ENCODE assay signal across 15 cellular contexts in genomic region chr3:175266993-175267960, GRCh38.
A peak's percentile ranks its signal among the peaks of the same experiment; 100 is the strongest.
DNase-seq lines count a peak whose midpoint lies in the region; ATAC-seq, FAIRE-seq and TF ChIP-seq lines count a peak whose summit lies in the region.
"Had no signal": no experiment of that assay in that cellular context is flagged by ENCODE, and none has a peak within 500 bp of the region (broad histone marks: within the 10 kb centered on the region; RNA-seq: fewer than 3 reads in every experiment).

No MANE protein-coding gene starts in this region.

- in situ Hi-C loops in Caki2 (cut with HindIII; ENCODE audit: low pct_unique_long_range_greater_than_20kb, low sequenced_read_pairs) (no loop called here), brain microvascular endothelial cell (cut with HindIII; ENCODE audit: low pct_ligation_motif_present, low sequenced_read_pairs) (no loop called here)

- H3K18ac ChIP-seq in neuronal stem cell (ENCODE audit: low read length): no peak overlapping the region

- no peaks in the 10 kb centered on the region for H3K79me2 ChIP-seq in keratinocyte (ENCODE audit: control insufficient read depth, insufficient read depth, low read length)
- H3K79me2 ChIP-seq: hepatocyte had no signal

- H3K9me1 ChIP-seq in keratinocyte (ENCODE audit: control insufficient read depth, extremely low read depth, insufficient read depth, low read length): no peaks in the 10 kb centered on the region

- peak overlapping the region; percentile 87 for H3K27ac ChIP-seq in brain microvascular endothelial cell
- H3K27ac ChIP-seq in keratinocyte (ENCODE audit: control insufficient read depth, insufficient read depth, low read length): peak overlapping the region; percentile 56
- no peak overlapping the region for H3K27ac ChIP-seq in Peyer's patch
- H3K27ac ChIP-seq in neuronal stem cell (replicated peaks; ENCODE audit: low read length): no peak overlapping the region
- no peak overlapping the region for H3K27ac ChIP-seq in upper lobe of right lung
- H3K27ac ChIP-seq: cardiac muscle cell, hepatocyte had no signal

- no peaks in the 10 kb centered on the region for H3K9me3 Mint-ChIP-seq in activated naive CD8-positive, alpha-beta T cell treated with anti-CD3 and anti-CD28 coated beads, Interleukin-2, amount 50 U/mL, for 24 hours

- dilution Hi-C loops in keratinocyte (cut with MboI; ENCODE audit: extremely low pct_ligation_motif_present, low sequenced_read_pairs): no loop called here

- H3K4me3 ChIP-seq in brain microvascular endothelial cell (ENCODE audit: low read depth, low read length) (no peak overlapping the region), keratinocyte (ENCODE audit: control insufficient read depth in 2 of 3, extremely low read depth in 1 of 3, insufficient read depth in 2 of 3, low read depth in 1 of 3, low read length in 3 of 3) (no peak overlapping the region), Peyer's patch (no peak overlapping the region), neuronal stem cell (ENCODE audit: low read length in 2 of 2) (no peak overlapping the region), upper lobe of right lung (no peak overlapping the region)
- H3K4me3 ChIP-seq: cardiac muscle cell, hepatocyte had no signal

- H2AK5ac ChIP-seq in neuronal stem cell (ENCODE audit: low read depth, low read length): no peak overlapping the region

- H3K79me1 ChIP-seq in neuronal stem cell (ENCODE audit: low read depth, low read length): no peaks in the 10 kb centered on the region

- no peaks in the 10 kb centered on the region for H3K36me3 Mint-ChIP-seq in activated naive CD8-positive, alpha-beta T cell treated with anti-CD3 and anti-CD28 coated beads, Interleukin-2, amount 50 U/mL, for 24 hours (ENCODE audit: low read depth)
- H3K36me3 Mint-ChIP-seq: CD4-positive, alpha-beta memory T cell had no signal

- no peaks in the 10 kb centered on the region for H4K20me1 ChIP-seq in keratinocyte (ENCODE audit: control insufficient read depth, extremely low read depth, insufficient read depth, low read length)

- DNase-seq in Caki2 (ENCODE audit: low read depth): peak; percentile 44
- peak; percentile 12 for DNase-seq in brain microvascular endothelial cell
- DNase-seq in keratinocyte (ENCODE audit: low read depth, low spot score): no peak
- no peak for DNase-seq in activated naive CD8-positive, alpha-beta T cell treated with anti-CD3 and anti-CD28 coated beads, Interleukin-2, amount 50 U/mL, for 24 hours
- no peak for DNase-seq in Peyer's patch
- DNase-seq in neuronal stem cell (ENCODE audit: low spot score): no peak
- no peak for DNase-seq in upper lobe of right lung
- DNase-seq: CD4-positive, alpha-beta memory T cell; NCI-H1105; NCI-H2171 treated with DMSO at 0.1 percent for 48 hours had no signal

- H4K8ac ChIP-seq in neuronal stem cell (ENCODE audit: low read depth, low read length): no peak overlapping the region

- no peak overlapping the region for H3K4ac ChIP-seq in neuronal stem cell (ENCODE audit: low read length)

- no peak for TF ChIP-seq POLR2A in Peyer's patch (IDR thresholded peaks at IDR 0.05)

- H3K14ac ChIP-seq in neuronal stem cell (ENCODE audit: low read length): no peak overlapping the region

- no peak for TF ChIP-seq CTCF in brain microvascular endothelial cell (IDR thresholded peaks at IDR 0.05; ENCODE audit: low read depth, low read length, missing control alignments)
- no peak for TF ChIP-seq CTCF in keratinocyte (optimal IDR thresholded peaks at IDR 0.05 in 1 of 3, IDR thresholded peaks at IDR 0.05 in 1 of 3, conservative IDR thresholded peaks at IDR 0.05 in 1 of 3; ENCODE audit: extremely low read depth in 1 of 3, insufficient read depth in 2 of 3, low read length in 3 of 3)
- no peak for TF ChIP-seq CTCF in Peyer's patch (IDR thresholded peaks at IDR 0.05)
- no peak for TF ChIP-seq CTCF in upper lobe of right lung (IDR thresholded peaks at IDR 0.05)

- H3K23ac ChIP-seq in neuronal stem cell (ENCODE audit: low read depth, low read length, poor library complexity): no peak overlapping the region

- H3K9ac ChIP-seq in keratinocyte (ENCODE audit: control insufficient read depth, extremely low read depth, insufficient read depth, low read length) (no peak overlapping the region), neuronal stem cell (ENCODE audit: low read depth, low read length, poor library complexity) (no peak overlapping the region)

- ATAC-seq in HG03175 (IDR thresholded peaks at IDR 0.05; ENCODE audit: unreplicated experiment): peak; percentile 12
- no peak for ATAC-seq in activated naive CD8-positive, alpha-beta T cell treated with anti-CD3 and anti-CD28 coated beads, Interleukin-2, amount 50 U/mL, for 24 hours
- ATAC-seq in upper lobe of right lung: no peak

- WGBS in neuronal stem cell (ENCODE audit: extremely low coverage in 2 of 2, insufficient read length in 2 of 2, insufficient replicate concordance in 1 of 2), 2 donors: no CpG with 5 or more reads among the region's 2 CpGs

- H2AFZ ChIP-seq in keratinocyte (ENCODE audit: control insufficient read depth, low read length) (peak overlapping the region; percentile 16), neuronal stem cell (ENCODE audit: low read length) (no peak overlapping the region)
- H2AFZ ChIP-seq: hepatocyte had no signal

- H3K4me1 Mint-ChIP-seq in activated naive CD8-positive, alpha-beta T cell treated with anti-CD3 and anti-CD28 coated beads, Interleukin-2, amount 50 U/mL, for 24 hours: no peaks in the 10 kb centered on the region
- H3K4me1 Mint-ChIP-seq: CD4-positive, alpha-beta memory T cell had no signal

- no peak overlapping the region for H4K91ac ChIP-seq in neuronal stem cell (ENCODE audit: low read depth, low read length, poor library complexity)

- intact Hi-C loops in upper lobe of right lung (cut with DNase I): no loop called here

- H3K4me1 ChIP-seq in keratinocyte (ENCODE audit: control insufficient read depth, extremely low read depth, insufficient read depth, low read length) (peaks cover 23% of the 10 kb centered on the region), Peyer's patch (no peaks in the 10 kb centered on the region), neuronal stem cell (ENCODE audit: control insufficient read depth in 2 of 2, insufficient read depth in 1 of 2, low read depth in 1 of 2, low read length in 2 of 2) (peaks cover 0 to 8% of the 10 kb centered on the region in 2 donors), upper lobe of right lung (no peaks in the 10 kb centered on the region)

- no peak for FAIRE-seq in keratinocyte (lab: Jason Lieb, UNC)
- FAIRE-seq: endometrium, TTC549 had no signal

- peak overlapping the region; percentile 38 for H3K4me2 ChIP-seq in keratinocyte (ENCODE audit: control insufficient read depth, extremely low read depth, insufficient read depth, low read depth, low read length)
- H3K4me2 ChIP-seq in neuronal stem cell (ENCODE audit: insufficient read depth, low read length, poor library complexity, severe bottlenecking): no peak overlapping the region
- H3K4me2 ChIP-seq: hepatocyte had no signal

- no peak overlapping the region for H3K27ac Mint-ChIP-seq in activated naive CD8-positive, alpha-beta T cell treated with anti-CD3 and anti-CD28 coated beads, Interleukin-2, amount 50 U/mL, for 24 hours
- H3K27ac Mint-ChIP-seq: CD4-positive, alpha-beta memory T cell had no signal

- H2BK12ac ChIP-seq in neuronal stem cell (ENCODE audit: low read length): no peak overlapping the region

- H3K9me3 ChIP-seq in keratinocyte (ENCODE audit: control insufficient read depth, low read depth, low read length): no peaks in the 10 kb centered on the region
- H3K9me3 ChIP-seq in Peyer's patch: no peaks in the 10 kb centered on the region
- H3K9me3 ChIP-seq in neuronal stem cell (replicated peaks in 1 of 2; ENCODE audit: control insufficient read depth in 2 of 2, insufficient read depth in 1 of 2, low read depth in 1 of 2, low read length in 2 of 2): no peaks in the 10 kb centered on the region
- no peaks in the 10 kb centered on the region for H3K9me3 ChIP-seq in upper lobe of right lung

- H2BK15ac ChIP-seq in neuronal stem cell (ENCODE audit: low read length): no peak overlapping the region

- no peaks in the 10 kb centered on the region for H3K27me3 Mint-ChIP-seq in activated naive CD8-positive, alpha-beta T cell treated with anti-CD3 and anti-CD28 coated beads, Interleukin-2, amount 50 U/mL, for 24 hours
- H3K27me3 Mint-ChIP-seq: CD4-positive, alpha-beta memory T cell had no signal

- no peaks in the 10 kb centered on the region for H3K27me3 ChIP-seq in brain microvascular endothelial cell (replicated peaks)
- H3K27me3 ChIP-seq in keratinocyte (ENCODE audit: control insufficient read depth, extremely low read depth, insufficient read depth, low read length): no peaks in the 10 kb centered on the region
- H3K27me3 ChIP-seq in Peyer's patch: no peaks in the 10 kb centered on the region
- H3K27me3 ChIP-seq in neuronal stem cell (ENCODE audit: control insufficient read depth in 3 of 3, insufficient read depth in 3 of 3, low read depth in 1 of 3, low read length in 3 of 3): no peaks in the 10 kb centered on the region
- H3K27me3 ChIP-seq in upper lobe of right lung: no peaks in the 10 kb centered on the region
- H3K27me3 ChIP-seq: cardiac muscle cell, hepatocyte had no signal

- H2BK120ac ChIP-seq in neuronal stem cell (ENCODE audit: low read depth, low read length): no peak overlapping the region

- H2BK5ac ChIP-seq in neuronal stem cell (ENCODE audit: low read length): no peak overlapping the region

- H3K36me3 ChIP-seq in brain microvascular endothelial cell (replicated peaks): no peaks in the 10 kb centered on the region
- H3K36me3 ChIP-seq in keratinocyte (ENCODE audit: control insufficient read depth in 2 of 2, extremely low read depth in 1 of 2, insufficient read depth in 2 of 2, low read length in 2 of 2): no peaks in the 10 kb centered on the region
- H3K36me3 ChIP-seq in Peyer's patch: no peaks in the 10 kb centered on the region
- no peaks in the 10 kb centered on the region for H3K36me3 ChIP-seq in neuronal stem cell (replicated peaks in 1 of 2; ENCODE audit: control insufficient read depth in 2 of 2, insufficient read depth in 2 of 2, low read length in 2 of 2)
- H3K36me3 ChIP-seq in upper lobe of right lung: no peaks in the 10 kb centered on the region
- H3K36me3 ChIP-seq: cardiac muscle cell had no signal

- no peak overlapping the region for H3K4me3 Mint-ChIP-seq in activated naive CD8-positive, alpha-beta T cell treated with anti-CD3 and anti-CD28 coated beads, Interleukin-2, amount 50 U/mL, for 24 hours
- H3K4me3 Mint-ChIP-seq: CD4-positive, alpha-beta memory T cell had no signal

Comparison
In these comparisons a context has a peak if more than half of its experiments do, and no peak if none do; other contexts are left out.
1. DNase-seq: peak in Caki2 (single experiment) and brain microvascular endothelial cell (single experiment); none in keratinocyte (single experiment), activated naive CD8-positive, alpha-beta T cell treated with anti-CD3 and anti-CD28 coated beads, Interleukin-2, amount 50 U/mL, for 24 hours (single experiment), Peyer's patch (0 of 3), neuronal stem cell (single experiment) and upper lobe of right lung (single experiment).
2. H3K27ac ChIP-seq: peak in brain microvascular endothelial cell (single experiment) and keratinocyte (single experiment); none in Peyer's patch (0 of 4), neuronal stem cell (single experiment) and upper lobe of right lung (single experiment).